1 cellular context compared by ENCODE assay signal in the genomic region with DNA sequence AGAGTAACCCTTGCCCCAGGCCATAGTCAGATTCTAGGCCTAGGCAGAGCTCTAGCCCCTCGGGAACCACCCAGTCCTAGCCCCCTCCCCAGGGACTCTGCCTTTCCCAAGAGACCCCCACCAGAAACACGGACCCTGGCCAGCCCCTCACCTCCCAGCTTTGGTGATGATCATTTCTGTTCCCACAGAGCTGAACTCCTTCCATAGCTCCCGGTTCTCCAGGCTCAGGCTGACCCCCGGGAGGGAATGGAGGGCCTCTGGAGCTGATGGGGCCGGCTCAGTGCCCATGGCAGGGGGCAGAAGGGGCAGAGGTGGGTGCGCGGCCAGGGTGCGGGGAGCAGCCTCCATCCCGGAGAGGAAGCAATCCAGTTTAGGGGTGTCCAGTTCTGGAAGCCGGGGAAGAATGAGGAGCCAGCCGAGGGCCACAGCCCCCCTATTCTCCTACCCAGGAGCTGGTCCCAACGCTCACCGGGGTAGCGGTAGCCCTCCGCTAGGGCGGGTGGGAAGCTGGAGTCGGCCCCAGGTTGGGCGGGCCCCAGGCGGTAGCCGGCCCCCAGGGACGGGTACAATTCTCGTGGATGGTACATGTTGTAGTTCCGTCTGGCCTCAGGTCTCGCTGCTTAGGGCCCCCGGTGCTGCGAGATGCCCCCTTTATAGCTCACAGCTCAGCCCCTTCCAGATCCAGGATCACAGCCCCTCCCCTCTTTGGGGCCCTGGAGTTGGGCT.
TF ChIP-seq lines count a peak whose summit lies in the region.

No MANE protein-coding gene starts in this region.

TF ChIP-seq in A549, 52 proteins besides CTCF, POLR2A, EP300 and RAD21 (continued from another document):
- no peak for TF ChIP-seq ATOH8 (CRISPR knock-in tag; IDR thresholded peaks at IDR 0.05; ENCODE audit: low read depth)
- no peak for TF ChIP-seq ZNF302 (CRISPR knock-in tag; IDR thresholded peaks at IDR 0.05)
- TF ChIP-seq SREBF2 (IDR thresholded peaks at IDR 0.05), result no peak
- TF ChIP-seq JUN (IDR thresholded peaks at IDR 0.05), result no peak
- TF ChIP-seq BCL3 (IDR thresholded peaks at IDR 0.05), result no peak
- no peak for TF ChIP-seq ZC3H11A (IDR thresholded peaks at IDR 0.05)
- TF ChIP-seq JUNB (IDR thresholded peaks at IDR 0.05), result no peak
- no peak for TF ChIP-seq RARB (CRISPR knock-in tag; IDR thresholded peaks at IDR 0.05)
